Comparison of ENCODE assay signal across 23 cellular contexts in the genomic region with DNA sequence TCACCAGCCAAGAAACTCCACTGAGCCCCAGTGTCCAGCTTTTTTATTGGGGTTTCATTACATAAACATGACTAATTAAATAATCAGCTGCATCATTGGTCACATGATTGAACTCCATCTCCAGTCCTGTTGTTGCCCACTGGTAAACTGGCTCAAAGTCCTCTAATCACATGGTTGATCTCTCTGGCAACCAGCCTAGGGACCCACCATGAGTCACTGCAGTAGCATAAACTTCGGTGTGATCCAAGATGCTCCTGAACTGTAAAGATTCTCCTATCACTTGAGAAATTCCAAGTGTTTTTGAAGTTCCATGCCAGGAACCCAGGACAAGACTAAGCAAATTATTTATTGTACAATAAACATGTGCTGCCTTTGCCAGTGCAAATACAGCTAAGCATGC.
DNase-seq lines count a peak whose midpoint lies in the region; ATAC-seq, FAIRE-seq and TF ChIP-seq lines count a peak whose summit lies in the region.
"Had no signal": no experiment of that assay in that cellular context is flagged by ENCODE, and none has a peak within 500 bp of the region (broad histone marks: within the 10 kb centered on the region; RNA-seq: fewer than 3 reads in every experiment).

No MANE protein-coding gene starts in this region.

- H3K4me3 ChIP-seq in A549 (no peak overlapping the region), astrocyte (ENCODE audit: insufficient read depth, low read depth, low read length) (no peak overlapping the region), mesenchymal stem cell (ENCODE audit: insufficient read depth in 1 of 2, low read depth in 1 of 2, low read length in 2 of 2) (no peak overlapping the region)

- no peak overlapping the region for H2BK5ac ChIP-seq in mesenchymal stem cell (ENCODE audit: low read depth, low read length, poor library complexity, severe bottlenecking)

- H3K27ac ChIP-seq in A549 (no peak overlapping the region), astrocyte (ENCODE audit: low read depth, low read length) (no peak overlapping the region), mesenchymal stem cell (ENCODE audit: low read length, poor library complexity, severe bottlenecking) (no peak overlapping the region)

- peaks cover 34% of the 10 kb centered on the region; the same call in 2 of the 3 replicates for H3K9me3 ChIP-seq in A549
- peaks cover 4% of the 10 kb centered on the region for H3K9me3 ChIP-seq in astrocyte (ENCODE audit: insufficient read depth, low read depth, low read length)
- peaks cover 13% of the 10 kb centered on the region for H3K9me3 ChIP-seq in mesenchymal stem cell (ENCODE audit: control insufficient read depth, low read length)
- H3K9me3 ChIP-seq: Caco-2 had no signal

- 7% methylated on average over 1 of the region's 1 CpG for WGBS in A549 (ENCODE audit: missing lambda C conversion rate)
- WGBS in mesenchymal stem cell = 74% methylated on average over 1 of the region's 1 CpG

- no peak overlapping the region for H3K4ac ChIP-seq in mesenchymal stem cell (ENCODE audit: low read depth in 1 of 2, low read length in 2 of 2)

- H3K79me2 ChIP-seq in astrocyte (ENCODE audit: insufficient read depth, low read length) = no peaks in the 10 kb centered on the region

- CTCF ChIA-PET in A549 (lab: Yijun Ruan, JAX) = interaction anchor here (0.6 kb wide), 1 partner anchor 952 kb away, joined by 5 read pairs; no protein-coding TSS in a partner anchor
- CTCF ChIA-PET in activated CD4-positive, alpha-beta T cell treated with anti-CD3 and anti-CD28 coated beads, Interleukin-2, amount 10 ng/mL, durations not matched to agents 7 days and 5 days (lab: Charles Lee) = no interaction called here

- no peak overlapping the region for H3K18ac ChIP-seq in mesenchymal stem cell (ENCODE audit: low read depth in 1 of 2, low read length in 2 of 2)

- ATAC-seq in A549 (no peak), GM21390 (IDR thresholded peaks at IDR 0.05; ENCODE audit: unreplicated experiment) (no peak)
- ATAC-seq: HepG2 had no signal

- H3K79me1 ChIP-seq in mesenchymal stem cell (replicated peaks; ENCODE audit: low read length, poor library complexity, severe bottlenecking) = no peaks in the 10 kb centered on the region

- H3K4me3 Mint-ChIP-seq in astrocyte (ENCODE audit: unreplicated experiment) = no peak overlapping the region
- H3K4me3 Mint-ChIP-seq in activated CD4-positive, alpha-beta T cell treated with anti-CD3 and anti-CD28 coated beads, Interleukin-2, amount 10 ng/mL, durations not matched to agents 7 days and 5 days = no peak overlapping the region
- H3K4me3 Mint-ChIP-seq: CD4-positive, CD25-positive, alpha-beta regulatory T cell; CD8-positive, alpha-beta memory T cell; H9; IgD-negative memory B cell had no signal

- H3K9ac ChIP-seq in astrocyte (ENCODE audit: low read length) (no peak overlapping the region), mesenchymal stem cell (ENCODE audit: low read length) (no peak overlapping the region)

- H3K9me3 Mint-ChIP-seq in astrocyte (ENCODE audit: unreplicated experiment) = peaks cover 4% of the 10 kb centered on the region
- H3K9me3 Mint-ChIP-seq in activated CD4-positive, alpha-beta T cell treated with anti-CD3 and anti-CD28 coated beads, Interleukin-2, amount 10 ng/mL, durations not matched to agents 7 days and 5 days = peaks cover 13% of the 10 kb centered on the region

- no peak overlapping the region for H4K8ac ChIP-seq in mesenchymal stem cell (ENCODE audit: low read length)

- H2BK15ac ChIP-seq in mesenchymal stem cell (ENCODE audit: low read depth, poor library complexity, severe bottlenecking) = no peak overlapping the region

- no peaks in the 10 kb centered on the region for H3K4me1 Mint-ChIP-seq in astrocyte (ENCODE audit: low read depth, unreplicated experiment)
- H3K4me1 Mint-ChIP-seq in activated CD4-positive, alpha-beta T cell treated with anti-CD3 and anti-CD28 coated beads, Interleukin-2, amount 10 ng/mL, durations not matched to agents 7 days and 5 days = no peaks in the 10 kb centered on the region
- H3K4me1 Mint-ChIP-seq: CD4-positive, CD25-positive, alpha-beta regulatory T cell; CD8-positive, alpha-beta memory T cell had no signal

- no peak for TF ChIP-seq EP300 in A549 (IDR thresholded peaks at IDR 0.05)

- no peaks in the 10 kb centered on the region for H3K4me1 ChIP-seq in A549
- no peaks in the 10 kb centered on the region for H3K4me1 ChIP-seq in astrocyte (ENCODE audit: insufficient read depth, low read length)
- H3K4me1 ChIP-seq in mesenchymal stem cell (ENCODE audit: control insufficient read depth, insufficient read depth, low read depth, low read length) = no peaks in the 10 kb centered on the region
- H3K4me1 ChIP-seq: BE2C, Caco-2 had no signal

- FAIRE-seq in A549 (lab: Jason Lieb, UNC) (no peak), astrocyte (lab: Jason Lieb, UNC) (no peak)
- FAIRE-seq: GM12892, GM18507, HepG2 had no signal

- TF ChIP-seq RAD21 in A549 (conservative IDR thresholded peaks at IDR 0.05 in 1 of 2, IDR thresholded peaks at IDR 0.05 in 1 of 2) = no peak

- no peak overlapping the region for H3K23ac ChIP-seq in mesenchymal stem cell (ENCODE audit: low read length in 2 of 2)

- H4K20me1 ChIP-seq in astrocyte (ENCODE audit: insufficient read depth, low read length) = no peaks in the 10 kb centered on the region

- no peaks in the 10 kb centered on the region for H3K36me3 Mint-ChIP-seq in astrocyte (ENCODE audit: low read depth, unreplicated experiment)
- H3K36me3 Mint-ChIP-seq in activated CD4-positive, alpha-beta T cell treated with anti-CD3 and anti-CD28 coated beads, Interleukin-2, amount 10 ng/mL, durations not matched to agents 7 days and 5 days (ENCODE audit: low read depth) = no peaks in the 10 kb centered on the region
- H3K36me3 Mint-ChIP-seq: CD4-positive, CD25-positive, alpha-beta regulatory T cell; CD8-positive, alpha-beta memory T cell; IgD-negative memory B cell had no signal

- no peak overlapping the region for H3K4me2 ChIP-seq in A549
- no peak overlapping the region for H3K4me2 ChIP-seq in astrocyte (ENCODE audit: low read length)
- H3K4me2 ChIP-seq in mesenchymal stem cell (ENCODE audit: low read length, poor library complexity, severe bottlenecking) = no peak overlapping the region

- TF ChIP-seq CTCF in A549 (IDR thresholded peaks at IDR 0.05) (no peak), astrocyte (IDR thresholded peaks at IDR 0.05; ENCODE audit: insufficient read depth, low read depth, low read length) (no peak)

- no peak for TF ChIP-seq POLR2A in A549 (IDR thresholded peaks at IDR 0.05; ENCODE audit: low read length)
- TF ChIP-seq POLR2A in erythroblast (IDR thresholded peaks at IDR 0.05; ENCODE audit: low read length) = no peak

- DNase-seq in A549 (ENCODE audit: low read depth in 1 of 2, low spot score in 1 of 2) (peak in 1 of 2 experiments; percentile 39), M059J (ENCODE audit: low read depth) (peak; percentile 86), astrocyte (ENCODE audit: low read depth) (peak; percentile 18), mesenchymal stem cell (peak; percentile 1), erythroblast (lab: John Stamatoyannopoulos, UW) (no peak)
- DNase-seq in activated CD4-positive, alpha-beta T cell treated with anti-CD3 and anti-CD28 coated beads, Interleukin-2, amount 10 ng/mL, durations not matched to agents 7 days and 5 days = no peak
- DNase-seq: 8988T; ACHN; BE2C; C1 segment of cervical spinal cord; Caco-2; CD4-positive, CD25-positive, alpha-beta regulatory T cell; CD8-positive, alpha-beta memory T cell; DMS153; DMS79; GDM1; GOT3; H9 had no signal

- H2BK120ac ChIP-seq in mesenchymal stem cell (ENCODE audit: low read depth, low read length) = no peak overlapping the region

- no peak overlapping the region for H2BK12ac ChIP-seq in mesenchymal stem cell (ENCODE audit: low read length in 2 of 2)

- H2AK5ac ChIP-seq in mesenchymal stem cell (ENCODE audit: low read length, severe bottlenecking) = no peak overlapping the region

- POLR2A ChIA-PET in A549 (lab: Yijun Ruan, JAX) = no interaction called here
- POLR2A ChIA-PET in activated CD4-positive, alpha-beta T cell treated with anti-CD3 and anti-CD28 coated beads, Interleukin-2, amount 10 ng/mL, durations not matched to agents 7 days and 5 days (lab: Charles Lee) = no interaction called here

- H4K91ac ChIP-seq in mesenchymal stem cell (ENCODE audit: low read length) = no peak overlapping the region

- no peak overlapping the region for H2AFZ ChIP-seq in astrocyte (ENCODE audit: low read depth, low read length)
- no peak overlapping the region for H2AFZ ChIP-seq in mesenchymal stem cell (ENCODE audit: low read depth, low read length)

- H3K27me3 ChIP-seq in astrocyte (ENCODE audit: insufficient read depth, low read length) = no peaks in the 10 kb centered on the region
- no peaks in the 10 kb centered on the region for H3K27me3 ChIP-seq in mesenchymal stem cell (ENCODE audit: control insufficient read depth in 1 of 2, insufficient read depth in 1 of 2, low read length in 2 of 2)
- H3K27me3 ChIP-seq: BE2C had no signal

- peaks cover 1% of the 10 kb centered on the region for H3K27me3 Mint-ChIP-seq in astrocyte (ENCODE audit: low read depth, unreplicated experiment)
- H3K27me3 Mint-ChIP-seq in activated CD4-positive, alpha-beta T cell treated with anti-CD3 and anti-CD28 coated beads, Interleukin-2, amount 10 ng/mL, durations not matched to agents 7 days and 5 days = no peaks in the 10 kb centered on the region
- H3K27me3 Mint-ChIP-seq: CD4-positive, CD25-positive, alpha-beta regulatory T cell; IgD-negative memory B cell had no signal

- H3K14ac ChIP-seq in mesenchymal stem cell (ENCODE audit: low read length in 2 of 2) = no peak overlapping the region

- H3K36me3 ChIP-seq in astrocyte (ENCODE audit: insufficient read depth, low read length) (no peaks in the 10 kb centered on the region), mesenchymal stem cell (ENCODE audit: control insufficient read depth in 1 of 2, insufficient read depth in 2 of 2, low read depth in 1 of 2, low read length in 2 of 2) (no peaks in the 10 kb centered on the region)
- H3K36me3 ChIP-seq: BE2C had no signal

- H3K27ac Mint-ChIP-seq in astrocyte (ENCODE audit: unreplicated experiment) = no peak overlapping the region
- H3K27ac Mint-ChIP-seq in activated CD4-positive, alpha-beta T cell treated with anti-CD3 and anti-CD28 coated beads, Interleukin-2, amount 10 ng/mL, durations not matched to agents 7 days and 5 days = no peak overlapping the region
- H3K27ac Mint-ChIP-seq: CD4-positive, CD25-positive, alpha-beta regulatory T cell; CD8-positive, alpha-beta memory T cell; H9; IgD-negative memory B cell had no signal

TF ChIP-seq in A549, 52 proteins besides CTCF, POLR2A, EP300 and RAD21:
- TF ChIP-seq, protein P1, sequence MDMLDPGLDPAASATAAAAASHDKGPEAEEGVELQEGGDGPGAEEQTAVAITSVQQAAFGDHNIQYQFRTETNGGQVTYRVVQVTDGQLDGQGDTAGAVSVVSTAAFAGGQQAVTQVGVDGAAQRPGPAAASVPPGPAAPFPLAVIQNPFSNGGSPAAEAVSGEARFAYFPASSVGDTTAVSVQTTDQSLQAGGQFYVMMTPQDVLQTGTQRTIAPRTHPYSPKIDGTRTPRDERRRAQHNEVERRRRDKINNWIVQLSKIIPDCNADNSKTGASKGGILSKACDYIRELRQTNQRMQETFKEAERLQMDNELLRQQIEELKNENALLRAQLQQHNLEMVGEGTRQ (IDR thresholded peaks at IDR 0.05) = peak; percentile 32; the same call in 1 of the 2 replicates
- TF ChIP-seq ZNF302 (CRISPR knock-in tag; IDR thresholded peaks at IDR 0.05) = no peak

Comparison
In these comparisons a context has a peak if more than half of its experiments do, and no peak if none do; other contexts are left out.
1. DNase-seq: peak in M059J (single experiment), astrocyte (single experiment) and mesenchymal stem cell (single experiment); none in erythroblast (0 of 2) and activated CD4-positive, alpha-beta T cell treated with anti-CD3 and anti-CD28 coated beads, Interleukin-2, amount 10 ng/mL, durations not matched to agents 7 days and 5 days (single experiment).